In genomic region chr11:13249992-13250391, GRCh38 we compare ENCODE assay signal across 11 cellular contexts. TPM values are rescaled to one million over a fixed set of nuclear protein-coding genes. Genes with fewer than 3 reads are reported as not detected.
DNase-seq lines count a peak whose midpoint lies in the region; ATAC-seq and TF ChIP-seq lines count a peak whose summit lies in the region.
"Had no signal": no experiment of that assay in that cellular context is flagged by ENCODE, and none has a peak within 500 bp of the region (broad histone marks: within the 10 kb centered on the region; RNA-seq: fewer than 3 reads in every experiment).

No MANE protein-coding gene starts in this region.

- no peak overlapping the region for H3K27ac ChIP-seq in CD4-positive, alpha-beta T cell (ENCODE audit: low read depth, low read length)
- H3K27ac ChIP-seq in testis, result no peak overlapping the region

- POLR2A ChIA-PET in CD4-positive, alpha-beta T cell (lab: Charles Lee), result no interaction called here

- H3K27ac Mint-ChIP-seq in CD4-positive, alpha-beta T cell, result no peak overlapping the region
- H3K27ac Mint-ChIP-seq: IgD-negative memory B cell, nephron had no signal

- no peaks in the 10 kb centered on the region for H3K4me1 ChIP-seq in testis

- no peaks in the 10 kb centered on the region for H3K9me3 Mint-ChIP-seq in CD4-positive, alpha-beta T cell
- H3K9me3 Mint-ChIP-seq: IgD-negative memory B cell, nephron had no signal

- intact Hi-C loops in CD4-positive, alpha-beta T cell (cut with DNase I, micrococcal nuclease), result loop anchor here in 1 of 2 experiments (2.0 kb wide), 1 partner anchor 87 kb away; no protein-coding TSS in a partner anchor
- intact Hi-C loops in testis (cut with DNase I; ENCODE audit: low total_unique reads), result no loop called here

- CTCF ChIA-PET in CD4-positive, alpha-beta T cell (lab: Charles Lee), result interaction anchor here (3.4 kb wide), 1 partner anchor 85 kb away, joined by 15 read pairs; no protein-coding TSS in a partner anchor

- no peaks in the 10 kb centered on the region for H3K9me3 ChIP-seq in CD4-positive, alpha-beta T cell (ENCODE audit: control insufficient read depth, low read length)
- H3K9me3 ChIP-seq in testis, result no peaks in the 10 kb centered on the region

- no peak for TF ChIP-seq POLR2A in testis (IDR thresholded peaks at IDR 0.05)

- no peaks in the 10 kb centered on the region for H3K36me3 ChIP-seq in testis (ENCODE audit: low read depth, missing control alignments)

- in situ Hi-C loops in SK-MEL-5 (cut with HindIII; ENCODE audit: low pct_unique_long_range_greater_than_20kb, low sequenced_read_pairs), result no loop called here

- peaks cover 16% of the 10 kb centered on the region for H3K27me3 Mint-ChIP-seq in CD4-positive, alpha-beta T cell

- 29 to 69% methylated on average over 2 of the region's 2 CpGs for WGBS in testis, 2 donors

- H3K4me3 Mint-ChIP-seq in CD4-positive, alpha-beta T cell, result no peak overlapping the region
- H3K4me3 Mint-ChIP-seq: IgD-negative memory B cell, nephron had no signal

- no peaks in the 10 kb centered on the region for H3K4me1 Mint-ChIP-seq in CD4-positive, alpha-beta T cell (ENCODE audit: low read depth)
- H3K4me1 Mint-ChIP-seq: IgD-negative memory B cell had no signal

- no peak overlapping the region for H3K4me3 ChIP-seq in foreskin fibroblast (ENCODE audit: low read depth in 1 of 2, low read length in 2 of 2)
- no peak overlapping the region for H3K4me3 ChIP-seq in testis

- H3K36me3 Mint-ChIP-seq in CD4-positive, alpha-beta T cell (ENCODE audit: low read depth), result no peaks in the 10 kb centered on the region
- H3K36me3 Mint-ChIP-seq: IgD-negative memory B cell had no signal

- no peak for ATAC-seq in CD4-positive, alpha-beta T cell (ENCODE audit: poor library complexity)
- no peak for ATAC-seq in HG02870 (IDR thresholded peaks at IDR 0.05; ENCODE audit: unreplicated experiment)
- no peak for ATAC-seq in HG03095 (IDR thresholded peaks at IDR 0.05; ENCODE audit: unreplicated experiment)

- peak; percentile 35 for TF ChIP-seq CTCF in CD4-positive, alpha-beta T cell (IDR thresholded peaks at IDR 0.05)
- TF ChIP-seq CTCF in GM20000 (IDR thresholded peaks at IDR 0.05; ENCODE audit: extremely low read depth, missing control alignments) (peak; percentile 11), foreskin fibroblast (IDR thresholded peaks at IDR 0.05; ENCODE audit: low read depth, low read length) (peak; percentile 16), testis (IDR thresholded peaks at IDR 0.05) (no peak)

- DNase-seq in CD4-positive, alpha-beta T cell, result no peak
- DNase-seq in GM20000 (ENCODE audit: low spot score) (no peak), SK-MEL-5 (ENCODE audit: low read depth, low spot score) (peak; percentile 51), foreskin fibroblast (peak in 1 of 2 donors; percentile 52), testis (no peak), NCI-H2171 (lab: John Stamatoyannopoulos, UW) (no peak)
- DNase-seq: NCI-H524 had no signal

- peaks cover 8% of the 10 kb centered on the region for H3K27me3 ChIP-seq in CD4-positive, alpha-beta T cell (ENCODE audit: control insufficient read depth, insufficient read depth, low read length)
- no peaks in the 10 kb centered on the region for H3K27me3 ChIP-seq in testis

RNA-seq across cellular contexts. Expression of gene BMAL1, which starts 27.6 kb away (rescaled TPM):
- total RNA-seq in CD4-positive, alpha-beta T cell, result 10 to 100 TPM; 71.3 to 73.3 TPM
- total RNA-seq in SK-MEL-5 (2014; rRNA removed; shearing (Covaris generic)), result 6.1 and 7.1 TPM in 2 replicates
- 5.4 and 9.6 TPM in 2 replicates for polyA plus RNA-seq in SK-MEL-5 (2015; cell fraction: cytosol; rRNA removed)
- polyA plus RNA-seq in SK-MEL-5 (2015; cell fraction: nucleus; rRNA removed), result 24.3 and 28.1 TPM in 2 replicates
- total RNA-seq in testis, result 10 to 100 TPM; 35.7 to 40.3 TPM
- 21.5 TPM for polyA plus RNA-seq in testis (ENCODE audit: insufficient read depth, low read depth, low replicate concordance)

Comparison
In these comparisons a context has a peak if more than half of its experiments do, and no peak if none do; other contexts are left out.
1. CTCF ChIP-seq: peak in CD4-positive, alpha-beta T cell (single experiment), GM20000 (single experiment) and foreskin fibroblast (single experiment); none in testis (0 of 3).